ENCODE assay signal across 1 cellular context in genomic region chr3:47825590-47825989, GRCh38.
TF ChIP-seq lines count a peak whose summit lies in the region.

No MANE protein-coding gene starts in this region.

TF ChIP-seq in GM12878, 131 proteins besides CTCF, POLR2A, EP300 and RAD21 (continued from another document):
- no peak for TF ChIP-seq ZBTB11 (CRISPR knock-in tag; IDR thresholded peaks at IDR 0.05)
- TF ChIP-seq BCL11A (IDR thresholded peaks at IDR 0.05; ENCODE audit: low read depth, low read length), result no peak
- no peak for TF ChIP-seq POLR2AphosphoS2 (IDR thresholded peaks at IDR 0.05; ENCODE audit: low read depth, low read length)
- TF ChIP-seq JUND (IDR thresholded peaks at IDR 0.05; ENCODE audit: low read depth, low read length), result no peak
- TF ChIP-seq FOXK2 (IDR thresholded peaks at IDR 0.05), result no peak
- TF ChIP-seq ZBTB4 (CRISPR knock-in tag; IDR thresholded peaks at IDR 0.05), result no peak
- TF ChIP-seq HDAC6 (IDR thresholded peaks at IDR 0.05; ENCODE audit: unreplicated experiment), result no peak
- TF ChIP-seq CHD1 (IDR thresholded peaks at IDR 0.05; ENCODE audit: low read depth, low read length), result no peak
- no peak for TF ChIP-seq NFYA (IDR thresholded peaks at IDR 0.05; ENCODE audit: borderline replicate concordance, low read depth, low read length)
- TF ChIP-seq NRF1 (conservative IDR thresholded peaks at IDR 0.05; ENCODE audit: low read depth, low read length), result no peak
